8 cellular contexts compared by ENCODE assay signal in the genomic region with DNA sequence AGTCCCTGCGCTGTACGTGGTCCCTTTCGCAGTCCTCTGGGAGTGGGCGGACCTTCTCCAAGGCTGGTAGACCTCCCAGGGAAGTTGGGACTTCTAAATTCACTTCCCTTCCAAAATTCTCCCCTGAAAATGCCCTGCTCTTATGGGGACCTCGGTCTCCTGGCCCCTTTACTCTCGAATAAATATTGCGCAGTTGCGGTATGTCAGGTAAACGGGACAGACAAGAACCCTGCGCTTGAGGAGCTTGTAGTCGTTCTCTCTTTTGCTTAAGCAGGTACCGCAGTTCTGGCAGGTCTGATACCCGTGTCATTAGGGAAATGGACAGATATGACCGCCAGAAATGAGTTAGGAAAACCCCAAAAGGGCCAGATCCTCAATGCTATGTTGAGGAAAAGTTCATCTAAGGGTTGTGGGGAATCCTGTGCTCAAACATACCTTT. TPM values are rescaled to one million over a fixed set of nuclear protein-coding genes. Genes with fewer than 3 reads are reported as not detected.
A peak's percentile ranks its signal among the peaks of the same experiment; 100 is the strongest.
DNase-seq lines count a peak whose midpoint lies in the region; ATAC-seq and TF ChIP-seq lines count a peak whose summit lies in the region.

No MANE protein-coding gene starts in this region.

- ATAC-seq in GM19351 (IDR thresholded peaks at IDR 0.05; ENCODE audit: unreplicated experiment) (no peak), HG03039 (IDR thresholded peaks at IDR 0.05; ENCODE audit: unreplicated experiment) (no peak)

- H3F3A ChIP-seq in Loucy (ENCODE audit: low read depth) (no peaks in the 10 kb centered on the region), neural progenitor cell (ENCODE audit: low read depth) (no peaks in the 10 kb centered on the region)

- H3K9ac ChIP-seq in Loucy (ENCODE audit: low read depth, low read length, poor library complexity, severe bottlenecking) (peak overlapping the region; percentile 97), duodenal mucosa (ENCODE audit: low read depth in 1 of 2, low read length in 2 of 2) (peak overlapping the region; percentile 60 to 61), neural progenitor cell (peak overlapping the region; percentile 64)

- H4K20me1 ChIP-seq in Loucy (ENCODE audit: insufficient read depth, low read length, poor library complexity, severe bottlenecking) (peaks cover 19% of the 10 kb centered on the region), neural progenitor cell (ENCODE audit: low read depth) (peaks cover 15% of the 10 kb centered on the region)

- peaks cover 3% of the 10 kb centered on the region; the same call in 1 of the 2 replicates for H3K36me3 ChIP-seq in Loucy (ENCODE audit: insufficient read depth, low read length)
- H3K36me3 ChIP-seq in duodenal mucosa (ENCODE audit: control insufficient read depth in 1 of 2, insufficient read depth in 2 of 2, low read length in 2 of 2) = peaks cover 0 to 4% of the 10 kb centered on the region in 2 donors
- no peaks in the 10 kb centered on the region for H3K36me3 ChIP-seq in neural progenitor cell

- H3K4me3 ChIP-seq in Loucy (ENCODE audit: low read length, poor library complexity, severe bottlenecking) (peak overlapping the region; percentile 94), duodenal mucosa (ENCODE audit: low read depth in 1 of 2, low read length in 2 of 2) (peak overlapping the region; percentile 80 to 87), neural progenitor cell (peak overlapping the region; percentile 78)

- H2AFZ ChIP-seq in Loucy (ENCODE audit: low read length) (peak overlapping the region; percentile 80), neural progenitor cell (replicated peaks) (peak overlapping the region; percentile 81)

- TSS peak; percentile 89 for BruUV-seq in Calu3 (replicated peaks; lab: Mats Ljungman, UMichigan)

- H3K27me3 ChIP-seq in Loucy (ENCODE audit: insufficient read depth, low read length, poor library complexity, severe bottlenecking) (no peaks in the 10 kb centered on the region), duodenal mucosa (ENCODE audit: control insufficient read depth in 1 of 2, insufficient read depth in 2 of 2, low read length in 2 of 2) (no peaks in the 10 kb centered on the region), neural progenitor cell (no peaks in the 10 kb centered on the region)

- H3K79me2 ChIP-seq in Loucy (ENCODE audit: insufficient read depth, low read length) = peaks cover 55% of the 10 kb centered on the region
- H3K79me2 ChIP-seq in neural progenitor cell (ENCODE audit: low read depth) = peaks cover 54% of the 10 kb centered on the region

- CTCF ChIA-PET in Calu3 (lab: Charles Lee) = interaction anchor here (0.6 kb wide), 1 partner anchor 9 kb away, joined by 3 read pairs; the partner anchor contains the start of gene RNU5D-1

- H3K4me1 Mint-ChIP-seq in Calu3 (ENCODE audit: low read depth, unreplicated experiment) (peaks cover 10% of the 10 kb centered on the region), neural progenitor cell (peaks cover 28% of the 10 kb centered on the region)

- intact Hi-C loops in Calu3 (cut with micrococcal nuclease; ENCODE audit: unreplicated experiment) = no loop called here

- H3K9me3 ChIP-seq in Loucy (ENCODE audit: insufficient read depth, low read depth, low read length) (no peaks in the 10 kb centered on the region), duodenal mucosa (ENCODE audit: control insufficient read depth in 1 of 2, low read length in 2 of 2) (no peaks in the 10 kb centered on the region), neural progenitor cell (ENCODE audit: low read depth) (no peaks in the 10 kb centered on the region)

- H3K27ac ChIP-seq in duodenal mucosa (ENCODE audit: low read depth, low read length) (no peak overlapping the region), neural progenitor cell (no peak overlapping the region)

- H3K27me3 Mint-ChIP-seq in Calu3 (ENCODE audit: unreplicated experiment) = peaks cover 17% of the 10 kb centered on the region
- H3K27me3 Mint-ChIP-seq in neural progenitor cell (ENCODE audit: insufficient read depth, low read depth) = peaks cover 16% of the 10 kb centered on the region

- H3K9me3 Mint-ChIP-seq in Calu3 (ENCODE audit: low read depth, unreplicated experiment) = peaks cover 4% of the 10 kb centered on the region
- peaks cover 9% of the 10 kb centered on the region for H3K9me3 Mint-ChIP-seq in neural progenitor cell

- peaks cover 37% of the 10 kb centered on the region for H3K4me1 ChIP-seq in Loucy (ENCODE audit: insufficient read depth, low read length, poor library complexity, severe bottlenecking)
- H3K4me1 ChIP-seq in duodenal mucosa (ENCODE audit: control insufficient read depth in 1 of 2, insufficient read depth in 2 of 2, low read length in 2 of 2) = peaks cover 10 to 14% of the 10 kb centered on the region in 2 donors
- H3K4me1 ChIP-seq in neural progenitor cell = peaks cover 10% of the 10 kb centered on the region

- no peak for DNase-seq in Calu3
- DNase-seq in neural progenitor cell (ENCODE audit: low spot score) = peak; percentile 50
- no peak for DNase-seq in GM19240 (ENCODE audit: insufficient read length, low spot score)
- no peak for DNase-seq in kidney glomerular epithelial cell (lab: John Stamatoyannopoulos, UW)

- H3K4me3 Mint-ChIP-seq in Calu3 (ENCODE audit: low read depth, unreplicated experiment) = peak overlapping the region; percentile 84
- H3K4me3 Mint-ChIP-seq in neural progenitor cell = peak overlapping the region; percentile 97

- no peak for TF ChIP-seq CTCF in Calu3 (IDR thresholded peaks at IDR 0.05; ENCODE audit: unreplicated experiment)
- no peak for TF ChIP-seq CTCF in Loucy (conservative IDR thresholded peaks at IDR 0.05; ENCODE audit: low read length)
- no peak for TF ChIP-seq CTCF in neural progenitor cell (IDR thresholded peaks at IDR 0.05)

- H3K27ac Mint-ChIP-seq in Calu3 (ENCODE audit: unreplicated experiment) (peak overlapping the region; percentile 92), neural progenitor cell (peak overlapping the region; percentile 97)

- H3K36me3 Mint-ChIP-seq in Calu3 (ENCODE audit: insufficient read depth, unreplicated experiment) (peaks cover 51% of the 10 kb centered on the region), neural progenitor cell (peaks cover 14% of the 10 kb centered on the region)

- H3K4me2 ChIP-seq in Loucy (ENCODE audit: low read depth, low read length, poor library complexity, severe bottlenecking) (peak overlapping the region; percentile 93), neural progenitor cell (peak overlapping the region; percentile 93)

- no peaks in the 10 kb centered on the region for H3K9me2 ChIP-seq in Loucy (replicated peaks; ENCODE audit: low read depth, low read length)

RNA-seq across cellular contexts. Expression of gene KIF2C, which starts 0.6 kb away (rescaled TPM):
- total RNA-seq in Calu3 (2022) = 54.9 and 67.6 TPM in 2 replicates
- 130 and 133 TPM in 2 replicates for total RNA-seq in neural progenitor cell (ENCODE audit: low replicate concordance)

RNA-seq across cellular contexts. Expression of gene RNU5D-1, which starts 9.2 kb away (rescaled TPM):
- total RNA-seq in Calu3 (2022) (not detected in 2 replicates), neural progenitor cell (ENCODE audit: low replicate concordance) (not detected in 2 replicates)

RNA-seq across cellular contexts. Expression of gene RPS8, which starts 35.1 kb away (rescaled TPM):
- total RNA-seq in Calu3 (2022) = 965 and 1,104 TPM in 2 replicates
- 3,812 and 4,281 TPM in 2 replicates for total RNA-seq in neural progenitor cell (ENCODE audit: low replicate concordance)

RNA-seq across cellular contexts. Expression of gene BEST4, which starts 47.8 kb away (rescaled TPM):
- total RNA-seq in Calu3 (2022) = 0.40 TPM in 1 of 2 replicates, not detected in the other
- 0.65 and 0.84 TPM in 2 replicates for total RNA-seq in neural progenitor cell (ENCODE audit: low replicate concordance)

RNA-seq across cellular contexts. Expression of gene PLK3, which starts 60.0 kb away (rescaled TPM):
- total RNA-seq in Calu3 (2022) = 15.6 and 17.8 TPM in 2 replicates
- 2.2 and 6.6 TPM in 2 replicates for total RNA-seq in neural progenitor cell (ENCODE audit: low replicate concordance)
